13 cellular contexts compared by ENCODE assay signal in genomic region chr2:157894694-157895450, GRCh38. TPM values are rescaled to one million over a fixed set of nuclear protein-coding genes. Genes with fewer than 3 reads are reported as not detected.
DNase-seq lines count a peak whose midpoint lies in the region; ATAC-seq and TF ChIP-seq lines count a peak whose summit lies in the region.
"Had no signal": no experiment of that assay in that cellular context is flagged by ENCODE, and none has a peak within 500 bp of the region (broad histone marks: within the 10 kb centered on the region; RNA-seq: fewer than 3 reads in every experiment).

No MANE protein-coding gene starts in this region.

- H3K36me3 Mint-ChIP-seq in T-helper 2 cell treated with Interferon-gamma antibody and Interleukin-4, amounts not matched to agents 5 μg/mL and 100 μg/mL, for 36 hours (ENCODE audit: low read depth), result peaks cover 12% of the 10 kb centered on the region

- H3K27me3 ChIP-seq in prostate gland (replicated peaks; ENCODE audit: insufficient read depth), result no peaks in the 10 kb centered on the region
- H3K27me3 ChIP-seq: BLaER1 treated with 17β-estradiol and CSF1 and Interleukin-3, amounts not matched to agents 10 nM and 100 nM; dorsolateral prefrontal cortex; neutrophil had no signal

- H3K9me3 Mint-ChIP-seq in T-helper 2 cell treated with Interferon-gamma antibody and Interleukin-4, amounts not matched to agents 5 μg/mL and 100 μg/mL, for 36 hours, result peaks cover 4% of the 10 kb centered on the region

- no peak for TF ChIP-seq POLR2A in prostate gland (IDR thresholded peaks at IDR 0.05)

- no peak for DNase-seq in T-helper 2 cell treated with Interferon-gamma antibody and Interleukin-4, amounts not matched to agents 5 μg/mL and 100 μg/mL, for 36 hours (ENCODE audit: low spot score)
- DNase-seq in T-helper 2 cell (no peak), astrocyte of the hippocampus (ENCODE audit: low read depth, low spot score) (peak; percentile 51), prostate gland (ENCODE audit: low spot score) (peak; percentile 13), NCI-H1092 (lab: John Stamatoyannopoulos, UW) (no peak)
- no peak for DNase-seq in stimulated activated CD4-positive, alpha-beta T cell treated with anti-CD3 and anti-CD28 coated beads, Interleukin-2, amount 100 ng/mL, for 48 hours
- DNase-seq: NCI-H2081 treated with DMSO at 0.1 percent for 48 hours had no signal

- H3K4me1 ChIP-seq in prostate gland (replicated peaks), result no peaks in the 10 kb centered on the region

- no peak overlapping the region for H3K27ac ChIP-seq in prostate gland
- H3K27ac ChIP-seq: BLaER1 treated with 17β-estradiol and CSF1 and Interleukin-3, amounts not matched to agents 10 nM and 100 nM; dorsolateral prefrontal cortex; neutrophil; SK-N-MC had no signal

- no peak overlapping the region for H3K4me3 ChIP-seq in prostate gland
- H3K4me3 ChIP-seq: BLaER1 treated with 17β-estradiol and CSF1 and Interleukin-3, amounts not matched to agents 10 nM and 100 nM; SK-N-MC had no signal

- H3K4me1 Mint-ChIP-seq in T-helper 2 cell treated with Interferon-gamma antibody and Interleukin-4, amounts not matched to agents 5 μg/mL and 100 μg/mL, for 36 hours (ENCODE audit: low read depth), result peaks cover 66% of the 10 kb centered on the region

- peak overlapping the region; percentile 52 for H3K27ac Mint-ChIP-seq in T-helper 2 cell treated with Interferon-gamma antibody and Interleukin-4, amounts not matched to agents 5 μg/mL and 100 μg/mL, for 36 hours

- TF ChIP-seq EP300 in Ishikawa (IDR thresholded peaks at IDR 0.05; ENCODE audit: borderline replicate concordance), result no peak

- no peaks in the 10 kb centered on the region for H3K27me3 Mint-ChIP-seq in T-helper 2 cell treated with Interferon-gamma antibody and Interleukin-4, amounts not matched to agents 5 μg/mL and 100 μg/mL, for 36 hours (ENCODE audit: low read depth)

- no peak for TF ChIP-seq CTCF in prostate gland (IDR thresholded peaks at IDR 0.05)

- no peak for ATAC-seq in HG03571 (IDR thresholded peaks at IDR 0.05; ENCODE audit: unreplicated experiment)

- H3K9me3 ChIP-seq in prostate gland, result no peaks in the 10 kb centered on the region
- H3K9me3 ChIP-seq: BLaER1 treated with 17β-estradiol and CSF1 and Interleukin-3, amounts not matched to agents 10 nM and 100 nM; neutrophil had no signal

- intact Hi-C loops in prostate gland (cut with DNase I), result no loop called here

- 42% methylated on average over 12 of the region's 12 CpGs for WGBS in prostate gland

- no peak overlapping the region for H3K4me3 Mint-ChIP-seq in T-helper 2 cell treated with Interferon-gamma antibody and Interleukin-4, amounts not matched to agents 5 μg/mL and 100 μg/mL, for 36 hours

- no peaks in the 10 kb centered on the region for H3K36me3 ChIP-seq in prostate gland
- H3K36me3 ChIP-seq: BLaER1 treated with 17β-estradiol and CSF1 and Interleukin-3, amounts not matched to agents 10 nM and 100 nM; neutrophil had no signal

- no peak for TF ChIP-seq RAD21 in Ishikawa (IDR thresholded peaks at IDR 0.05; ENCODE audit: low read depth)

TF ChIP-seq in Ishikawa, 13 proteins besides CTCF, POLR2A, EP300 and RAD21:
- peak; percentile 26; the same call in 1 of the 2 replicates for TF ChIP-seq CEBPB (IDR thresholded peaks at IDR 0.05)
- TF ChIP-seq, protein P1, sequence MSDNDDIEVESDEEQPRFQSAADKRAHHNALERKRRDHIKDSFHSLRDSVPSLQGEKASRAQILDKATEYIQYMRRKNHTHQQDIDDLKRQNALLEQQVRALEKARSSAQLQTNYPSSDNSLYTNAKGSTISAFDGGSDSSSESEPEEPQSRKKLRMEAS (IDR thresholded peaks at IDR 0.05), result no peak

RNA-seq across cellular contexts. Expression of gene ACVR1, which starts 18.7 kb away (rescaled TPM):
- 10 to 100 TPM; 16.0 to 21.5 TPM for total RNA-seq in prostate gland

Comparison
In these comparisons a context has a peak if more than half of its experiments do, and no peak if none do; other contexts are left out.
1. DNase-seq: peak in astrocyte of the hippocampus (single experiment) and prostate gland (single experiment); none in T-helper 2 cell treated with Interferon-gamma antibody and Interleukin-4, amounts not matched to agents 5 μg/mL and 100 μg/mL, for 36 hours (single experiment), T-helper 2 cell (0 of 5), NCI-H1092 (single experiment) and stimulated activated CD4-positive, alpha-beta T cell treated with anti-CD3 and anti-CD28 coated beads, Interleukin-2, amount 100 ng/mL, for 48 hours (0 of 2).